9 cellular contexts compared by ENCODE assay signal in genomic region chr16:8931864-8932263, GRCh38. TPM values are rescaled to one million over a fixed set of nuclear protein-coding genes. Genes with fewer than 3 reads are reported as not detected.
DNase-seq lines count a peak whose midpoint lies in the region; ATAC-seq and TF ChIP-seq lines count a peak whose summit lies in the region.
"Had no signal": no experiment of that assay in that cellular context is flagged by ENCODE, and none has a peak within 500 bp of the region (broad histone marks: within the 10 kb centered on the region; RNA-seq: fewer than 3 reads in every experiment).

No MANE protein-coding gene starts in this region.

- WGBS in body of pancreas, 2 donors, result 13 to 21% methylated on average over 6 of the region's 6 CpGs
- 35% methylated on average over 5 of the region's 6 CpGs for WGBS in mesenchymal stem cell

- no peak overlapping the region for H4K8ac ChIP-seq in mesenchymal stem cell (ENCODE audit: low read length)

- no peaks in the 10 kb centered on the region for H3K36me3 ChIP-seq in body of pancreas (replicated peaks in 1 of 2; ENCODE audit: insufficient read depth in 1 of 2, low read depth in 2 of 2)
- peaks cover 13 to 30% of the 10 kb centered on the region in 2 experiments for H3K36me3 ChIP-seq in mesenchymal stem cell (ENCODE audit: control insufficient read depth in 1 of 2, insufficient read depth in 2 of 2, low read depth in 1 of 2, low read length in 2 of 2)

- H4K91ac ChIP-seq in mesenchymal stem cell (ENCODE audit: low read length), result no peak overlapping the region

- H2BK15ac ChIP-seq in mesenchymal stem cell (ENCODE audit: low read depth, poor library complexity, severe bottlenecking), result no peak overlapping the region

- H3K4me1 ChIP-seq in body of pancreas, result peaks cover 37% of the 10 kb centered on the region
- peaks cover 4% of the 10 kb centered on the region for H3K4me1 ChIP-seq in mesenchymal stem cell (ENCODE audit: control insufficient read depth, insufficient read depth, low read depth, low read length)

- H3K14ac ChIP-seq in mesenchymal stem cell (ENCODE audit: low read length in 2 of 2), result no peak overlapping the region

- no peak for TF ChIP-seq CTCF in body of pancreas (IDR thresholded peaks at IDR 0.05)

- ATAC-seq in body of pancreas, result no peak
- no peak for ATAC-seq in GM19397 (IDR thresholded peaks at IDR 0.05; ENCODE audit: unreplicated experiment)
- no peak for ATAC-seq in HG03108 (IDR thresholded peaks at IDR 0.05; ENCODE audit: unreplicated experiment)
- ATAC-seq in GM18498 (IDR thresholded peaks at IDR 0.05; ENCODE audit: unreplicated experiment), result no peak

- H2BK120ac ChIP-seq in mesenchymal stem cell (ENCODE audit: low read depth, low read length), result no peak overlapping the region

- H2BK5ac ChIP-seq in mesenchymal stem cell (ENCODE audit: low read depth, low read length, poor library complexity, severe bottlenecking), result no peak overlapping the region

- no peak overlapping the region for H3K4ac ChIP-seq in mesenchymal stem cell (ENCODE audit: low read depth in 1 of 2, low read length in 2 of 2)

- peaks cover 16% of the 10 kb centered on the region for H3K79me1 ChIP-seq in mesenchymal stem cell (replicated peaks; ENCODE audit: low read length, poor library complexity, severe bottlenecking)

- no peak overlapping the region for H3K27ac ChIP-seq in body of pancreas
- no peak overlapping the region for H3K27ac ChIP-seq in mesenchymal stem cell (ENCODE audit: low read length, poor library complexity, severe bottlenecking)

- H3K27me3 ChIP-seq in body of pancreas (no peaks in the 10 kb centered on the region), mesenchymal stem cell (ENCODE audit: control insufficient read depth in 1 of 2, insufficient read depth in 1 of 2, low read length in 2 of 2) (no peaks in the 10 kb centered on the region)

- H3K18ac ChIP-seq in mesenchymal stem cell (ENCODE audit: low read depth in 1 of 2, low read length in 2 of 2), result no peak overlapping the region

- no peak overlapping the region for H3K4me3 ChIP-seq in body of pancreas
- H3K4me3 ChIP-seq in mesenchymal stem cell (ENCODE audit: insufficient read depth in 1 of 2, low read depth in 1 of 2, low read length in 2 of 2), result no peak overlapping the region

- no peak for TF ChIP-seq POLR2A in body of pancreas (IDR thresholded peaks at IDR 0.05)

- H2AK5ac ChIP-seq in mesenchymal stem cell (ENCODE audit: low read length, severe bottlenecking), result no peak overlapping the region

- DNase-seq in ELR (ENCODE audit: low read depth), result peak; percentile 40
- DNase-seq in RPMI7951 (ENCODE audit: low read depth), result peak; percentile 37
- DNase-seq in body of pancreas, result peak; percentile 60 to 73 (median 64)
- DNase-seq in mesenchymal stem cell, result peak; percentile 67
- no peak for DNase-seq in DMS114 treated with DMSO at 0.1 percent for 48 hours (lab: John Stamatoyannopoulos, UW; ENCODE audit: unreplicated experiment)

- H2AFZ ChIP-seq in mesenchymal stem cell (ENCODE audit: low read depth, low read length), result no peak overlapping the region

- H2BK12ac ChIP-seq in mesenchymal stem cell (ENCODE audit: low read length in 2 of 2), result no peak overlapping the region

- no peak overlapping the region for H3K9ac ChIP-seq in mesenchymal stem cell (ENCODE audit: low read length)

- H3K4me2 ChIP-seq in mesenchymal stem cell (ENCODE audit: low read length, poor library complexity, severe bottlenecking), result no peak overlapping the region

- intact Hi-C loops in body of pancreas (cut with DNase I), result no loop called here

- no peak overlapping the region for H3K23ac ChIP-seq in mesenchymal stem cell (ENCODE audit: low read length in 2 of 2)

- no peaks in the 10 kb centered on the region for H3K9me3 ChIP-seq in body of pancreas
- H3K9me3 ChIP-seq in mesenchymal stem cell (ENCODE audit: control insufficient read depth, low read length), result no peaks in the 10 kb centered on the region

RNA-seq across cellular contexts. Expression of gene USP7, which starts 31.8 kb away (rescaled TPM):
- 25.1 and 46.9 TPM in 2 replicates for total RNA-seq in RPMI7951 (2014; rRNA removed; shearing (Covaris generic))
- 10 to 100 TPM; 36.1 to 38.2 TPM for total RNA-seq in body of pancreas
- polyA plus RNA-seq in mesenchymal stem cell (2013, experiment 1 of 2), result 42.3 TPM
- 42.5 TPM for polyA plus RNA-seq in mesenchymal stem cell (2013, experiment 2 of 2)

RNA-seq across cellular contexts. Expression of gene LITAFD, which starts 49.7 kb away (rescaled TPM):
- total RNA-seq in RPMI7951 (2014; rRNA removed; shearing (Covaris generic)), result not detected in 2 replicates
- not detected for total RNA-seq in body of pancreas
- polyA plus RNA-seq in mesenchymal stem cell (2013, experiment 1 of 2), result not detected
- not detected for polyA plus RNA-seq in mesenchymal stem cell (2013, experiment 2 of 2)
- total RNA-seq: subcutaneous adipose tissue had no signal
